In genomic region chr15:74390552-74391288, GRCh38 we compare ENCODE assay signal across 1 cellular context.
A peak's percentile ranks its signal among the peaks of the same experiment; 100 is the strongest.
TF ChIP-seq lines count a peak whose summit lies in the region.

No MANE protein-coding gene starts in this region.

TF ChIP-seq in HepG2, 621 proteins besides CTCF, POLR2A, EP300 and RAD21:
- TF ChIP-seq MXD3 (CRISPR knock-in tag; IDR thresholded peaks at IDR 0.05) = no peak
- TF ChIP-seq ZNF629 (CRISPR knock-in tag; conservative IDR thresholded peaks at IDR 0.05) = peak; percentile 74
